8 cellular contexts compared by ENCODE assay signal in the genomic region with DNA sequence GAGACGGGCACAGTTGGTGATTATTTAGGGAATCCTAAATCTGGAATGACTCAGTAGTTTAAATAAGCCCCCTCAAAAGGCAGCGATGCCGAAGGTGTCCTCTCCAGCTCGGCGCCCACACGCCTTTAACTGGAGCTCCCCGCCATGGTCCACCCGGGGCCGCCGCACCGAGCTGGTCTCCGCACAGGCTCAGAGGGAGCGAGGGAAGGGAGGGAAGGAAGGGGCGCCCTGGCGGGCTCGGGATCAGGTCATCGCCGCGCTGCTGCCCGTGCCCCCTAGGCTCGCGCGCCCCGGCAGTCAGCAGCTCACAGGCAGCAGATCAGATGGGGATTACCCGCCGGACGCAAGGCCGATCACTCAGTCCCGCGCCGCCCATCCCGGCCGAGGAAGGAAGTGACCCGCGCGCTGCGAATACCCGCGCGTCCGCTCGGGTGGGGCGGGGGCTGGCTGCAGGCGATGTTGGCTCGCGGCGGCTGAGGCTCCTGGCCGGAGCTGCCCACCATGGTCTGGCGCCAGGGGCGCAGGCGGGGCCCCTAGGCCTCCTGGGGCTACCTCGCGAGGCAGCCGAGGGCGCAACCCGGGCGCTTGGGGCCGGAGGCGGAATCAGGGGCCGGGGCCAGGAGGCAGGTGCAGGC.
DNase-seq lines count a peak whose midpoint lies in the region; ATAC-seq and TF ChIP-seq lines count a peak whose summit lies in the region.

No MANE protein-coding gene starts in this region.

- DNase-seq in NCI-H146 (lab: John Stamatoyannopoulos, UW) (peak; percentile 79), NCI-H146 treated with DMSO at 0.1 percent for 48 hours (lab: John Stamatoyannopoulos, UW; ENCODE audit: unreplicated experiment) (no peak), chondrocyte (ENCODE audit: low spot score) (peak; percentile 82), right lobe of liver (peak in 2 of 3 donors; percentile 60 to 62), SKM-1 treated with dmso at 0.1 percent for 144 hours (lab: John Stamatoyannopoulos, UW; ENCODE audit: unreplicated experiment) (no peak), midbrain (lab: John Stamatoyannopoulos, UW) (no peak)

- no peak for TF ChIP-seq POLR2A in right lobe of liver (IDR thresholded peaks at IDR 0.05)

- peaks cover 14% of the 10 kb centered on the region; the same call in 1 of the 2 replicates for H3K4me1 ChIP-seq in HUES64 (ENCODE audit: insufficient read depth, low read length)
- peaks cover 0 to 12% (median 0%) of the 10 kb centered on the region in 4 donors for H3K4me1 ChIP-seq in right lobe of liver
- H3K4me1 ChIP-seq in urinary bladder (ENCODE audit: insufficient read depth), result no peaks in the 10 kb centered on the region

- H3K4me3 ChIP-seq in HUES64 (ENCODE audit: low read length) (peak overlapping the region; percentile 76), right lobe of liver (peak overlapping the region; percentile 43 to 54 (median 43)), urinary bladder (ENCODE audit: low read depth, low read length) (peak overlapping the region; percentile 48)

- no peaks in the 10 kb centered on the region for H3K36me3 Mint-ChIP-seq in chondrocyte (ENCODE audit: low read depth)

- peak overlapping the region; percentile 70 for H3K9ac ChIP-seq in HUES64 (ENCODE audit: low read depth, low read length)

- peak overlapping the region; percentile 70 for H3K4me3 Mint-ChIP-seq in chondrocyte (ENCODE audit: unreplicated experiment)

- no peaks in the 10 kb centered on the region for H3K9me3 ChIP-seq in HUES64 (ENCODE audit: insufficient read depth, low read depth, low read length)
- H3K9me3 ChIP-seq in right lobe of liver, result no peaks in the 10 kb centered on the region

- no peak for TF ChIP-seq CTCF in chondrocyte (IDR thresholded peaks at IDR 0.05)
- TF ChIP-seq CTCF in right lobe of liver (IDR thresholded peaks at IDR 0.05), result peak in 1 of 4 donors; percentile 1

- H3K4me1 Mint-ChIP-seq in chondrocyte (ENCODE audit: low read depth), result peaks cover 13% of the 10 kb centered on the region

- H3K9me3 Mint-ChIP-seq in chondrocyte (ENCODE audit: low read depth), result peaks cover 3% of the 10 kb centered on the region

- no peak overlapping the region for H3K27ac Mint-ChIP-seq in chondrocyte (ENCODE audit: unreplicated experiment)

- H3K36me3 ChIP-seq in HUES64 (ENCODE audit: insufficient read depth, low read length) (no peaks in the 10 kb centered on the region), right lobe of liver (no peaks in the 10 kb centered on the region), urinary bladder (ENCODE audit: insufficient read depth) (no peaks in the 10 kb centered on the region)

- ATAC-seq in right lobe of liver, result peak; percentile 77 to 86 (median 80)

- under 1% methylated on average over 60 of the region's 60 CpGs for WGBS in HUES64
- under 1% methylated on average over 17 of the region's 60 CpGs for WGBS in right lobe of liver (ENCODE audit: insufficient coverage, low coverage, low lambda C conversion rate, missing lambda C conversion rate)
- WGBS in urinary bladder, result under 1% methylated on average over 60 of the region's 60 CpGs

- H3K27me3 ChIP-seq in HUES64 (ENCODE audit: insufficient read depth, low read length), result peaks cover 94% of the 10 kb centered on the region
- H3K27me3 ChIP-seq in right lobe of liver, result no peaks in the 10 kb centered on the region

- peaks cover 72% of the 10 kb centered on the region for H3K27me3 Mint-ChIP-seq in chondrocyte (ENCODE audit: low read depth)

- intact Hi-C loops in right lobe of liver (cut with DNase I), result no loop called here

- H3K27ac ChIP-seq in HUES64 (ENCODE audit: low read depth, low read length), result no peak overlapping the region
- peak overlapping the region in 2 of 3 donors; percentile 5 to 47 for H3K27ac ChIP-seq in right lobe of liver
- H3K27ac ChIP-seq in urinary bladder (ENCODE audit: low read depth), result no peak overlapping the region

Comparison
In these comparisons a context has a peak if more than half of its experiments do, and no peak if none do; other contexts are left out.
1. DNase-seq: peak in NCI-H146 (single experiment), chondrocyte (single experiment) and right lobe of liver (2 of 3); none in NCI-H146 treated with DMSO at 0.1 percent for 48 hours (single experiment), SKM-1 treated with dmso at 0.1 percent for 144 hours (single experiment) and midbrain (single experiment).
2. H3K27ac ChIP-seq: peak in right lobe of liver (2 of 3); none in HUES64 (single experiment) and urinary bladder (single experiment).
3. Peak in every context shown above with its lines, with median percentiles within 50 percentile points of each other: H3K4me3 ChIP-seq.